26 cellular contexts compared by ENCODE assay signal in genomic region chr10:112628951-112629604, GRCh38.
"Had no signal": no experiment of that assay in that cellular context is flagged by ENCODE, and none has a peak within 500 bp of the region (broad histone marks: within the 10 kb centered on the region; RNA-seq: fewer than 3 reads in every experiment).

No MANE protein-coding gene starts in this region.

- H3K36me3 Mint-ChIP-seq: activated naive CD4-positive, alpha-beta T cell treated with anti-CD3 and anti-CD28 coated beads, Interleukin-2, amount 10 ng/mL, durations not matched to agents 7 days and 5 days had no signal

- H3K27me3 ChIP-seq: breast epithelium, Peyer's patch had no signal

- ATAC-seq: activated CD4-positive, CD25-positive, alpha-beta regulatory T cell treated with anti-CD3 and anti-CD28 coated beads, Interleukin-2, amount 50 U/mL, for 24 hours; activated CD8-positive, alpha-beta T cell treated with anti-CD3 and anti-CD28 coated beads for 36 hours; activated T-cell treated with anti-CD3 and anti-CD28 coated beads, Interleukin-2, amount 50 U/mL, for 72 hours; T-cell had no signal

- H3K4me3 Mint-ChIP-seq: activated CD8-positive, alpha-beta T cell treated with anti-CD3 and anti-CD28 coated beads for 36 hours; activated naive CD4-positive, alpha-beta T cell treated with anti-CD3 and anti-CD28 coated beads, Interleukin-2, amount 10 ng/mL, durations not matched to agents 7 days and 5 days; activated naive CD8-positive, alpha-beta T cell treated with anti-CD3 and anti-CD28 coated beads for 36 hours; activated T-cell treated with anti-CD3 and anti-CD28 coated beads, Interleukin-2, amount 50 U/mL, for 72 hours; IgD-negative memory B cell; T-cell had no signal

- DNase-seq: activated CD4-positive, alpha-beta T cell treated with anti-CD3 and anti-CD28 coated beads for 4 hours; activated CD8-positive, alpha-beta memory T cell treated with anti-CD3 and anti-CD28 coated beads, Interleukin-2, amount 50 U/mL, for 4 hours; activated CD8-positive, alpha-beta T cell treated with anti-CD3 and anti-CD28 coated beads for 36 hours; activated gamma-delta T cell treated with Interleukin-2 at 50 U/mL for 16 hours; activated naive CD4-positive, alpha-beta T cell treated with anti-CD3 and anti-CD28 coated beads, Interleukin-2, amount 10 ng/mL, durations not matched to agents 7 days and 5 days; activated naive CD8-positive, alpha-beta T cell treated with anti-CD3 and anti-CD28 coated beads for 36 hours; activated T-cell treated with anti-CD3 and anti-CD28 coated beads, Interleukin-2, amount 50 U/mL, for 72 hours; aorta; central memory CD4-positive, alpha-beta T cell; KG1; NCI-H1092; NCI-H1417; NCI-H1930; NCI-H2171; NCI-H226; NCI-H526 treated with DMSO at 0.1 percent for 48 hours; Peyer's patch; SHP77 treated with DMSO at 0.1 percent for 48 hours; T-cell; T-helper 2 cell; T1000 had no signal

- H3K36me3 ChIP-seq: breast epithelium, Peyer's patch had no signal

- H3K4me1 Mint-ChIP-seq: activated naive CD4-positive, alpha-beta T cell treated with anti-CD3 and anti-CD28 coated beads, Interleukin-2, amount 10 ng/mL, durations not matched to agents 7 days and 5 days; activated naive CD8-positive, alpha-beta T cell treated with anti-CD3 and anti-CD28 coated beads for 36 hours; IgD-negative memory B cell; T-cell had no signal

- H3K27me3 Mint-ChIP-seq: activated CD8-positive, alpha-beta T cell treated with anti-CD3 and anti-CD28 coated beads for 36 hours; activated naive CD4-positive, alpha-beta T cell treated with anti-CD3 and anti-CD28 coated beads, Interleukin-2, amount 10 ng/mL, durations not matched to agents 7 days and 5 days; activated naive CD8-positive, alpha-beta T cell treated with anti-CD3 and anti-CD28 coated beads for 36 hours; IgD-negative memory B cell; T-cell had no signal

- H3K27ac ChIP-seq: breast epithelium, Peyer's patch, RWPE1 had no signal

- H3K27ac Mint-ChIP-seq: activated CD8-positive, alpha-beta T cell treated with anti-CD3 and anti-CD28 coated beads for 36 hours; activated naive CD4-positive, alpha-beta T cell treated with anti-CD3 and anti-CD28 coated beads, Interleukin-2, amount 10 ng/mL, durations not matched to agents 7 days and 5 days; activated naive CD8-positive, alpha-beta T cell treated with anti-CD3 and anti-CD28 coated beads for 36 hours; activated T-cell treated with anti-CD3 and anti-CD28 coated beads, Interleukin-2, amount 50 U/mL, for 72 hours; activated T-helper 2 cell treated with anti-CD3 and anti-CD28 coated beads, Interferon-gamma antibody, Interleukin-2, Interleukin-4, amounts not matched to agents 10 μg/mL and 5 μg/mL and 100 μg/mL, durations not matched to agents 14 hours and 24 hours and 36 hours; IgD-negative memory B cell; T-cell had no signal

- H3K9me3 Mint-ChIP-seq: activated CD8-positive, alpha-beta T cell treated with anti-CD3 and anti-CD28 coated beads for 36 hours; activated naive CD4-positive, alpha-beta T cell treated with anti-CD3 and anti-CD28 coated beads, Interleukin-2, amount 10 ng/mL, durations not matched to agents 7 days and 5 days; activated naive CD8-positive, alpha-beta T cell treated with anti-CD3 and anti-CD28 coated beads for 36 hours; activated T-cell treated with anti-CD3 and anti-CD28 coated beads, Interleukin-2, amount 50 U/mL, for 72 hours; activated T-helper 2 cell treated with anti-CD3 and anti-CD28 coated beads, Interferon-gamma antibody, Interleukin-2, Interleukin-4, amounts not matched to agents 10 μg/mL and 5 μg/mL and 100 μg/mL, durations not matched to agents 14 hours and 24 hours and 36 hours; IgD-negative memory B cell; T-cell had no signal

- H3K4me3 ChIP-seq: breast epithelium, Peyer's patch had no signal

- H3K9me3 ChIP-seq: breast epithelium, Peyer's patch had no signal

- H3K4me1 ChIP-seq: breast epithelium, Peyer's patch had no signal
